In the genomic region with DNA sequence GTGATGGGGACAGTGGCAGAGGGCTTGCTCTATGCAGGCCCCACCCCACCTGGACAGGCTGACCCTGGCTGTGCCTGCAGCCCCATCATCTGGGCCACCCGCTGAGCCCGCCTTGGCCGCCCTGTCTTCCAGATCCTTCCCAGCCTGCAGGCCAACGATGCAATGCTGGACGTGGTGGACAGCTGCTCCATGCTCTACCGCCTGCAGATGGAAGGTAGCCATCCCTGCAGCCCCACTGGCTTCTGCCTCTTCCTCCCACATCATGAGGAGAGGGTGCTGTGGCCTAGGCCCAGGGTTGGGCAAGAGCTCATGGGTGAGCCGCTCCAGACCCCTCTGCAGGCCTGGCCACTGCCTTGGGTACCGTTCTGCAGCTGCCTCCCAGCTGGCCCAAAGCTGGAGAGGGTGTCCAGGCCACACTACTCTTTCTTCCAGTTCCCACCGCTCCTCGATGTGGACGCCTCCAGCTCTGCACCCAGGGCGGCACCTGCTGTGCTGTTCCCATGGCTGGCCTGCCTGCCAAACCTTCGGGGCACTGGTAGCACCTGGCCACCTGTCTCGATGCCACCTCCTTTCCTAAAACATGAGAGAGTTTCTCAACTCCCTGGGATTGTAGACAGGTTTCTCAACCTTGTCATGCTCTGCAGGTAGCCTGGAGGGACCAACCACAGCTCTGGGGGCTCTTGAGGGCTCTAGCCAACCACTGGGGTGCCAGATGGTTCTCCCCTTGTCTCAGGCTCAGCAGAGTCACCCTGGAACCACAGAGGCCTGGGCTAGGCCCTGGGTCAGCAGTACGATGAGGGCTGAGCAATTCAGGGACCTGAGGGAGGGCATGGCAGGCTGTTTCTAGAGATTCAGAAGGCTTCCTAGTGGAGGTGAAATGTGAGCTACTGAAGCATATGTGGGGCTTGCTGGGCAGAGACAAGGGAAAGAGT, we compare ENCODE assay signal across 1 cellular context.
A peak's percentile ranks its signal among the peaks of the same experiment; 100 is the strongest.
TF ChIP-seq lines count a peak whose summit lies in the region.

No MANE protein-coding gene starts in this region.

TF ChIP-seq in HepG2, 621 proteins besides CTCF, POLR2A, EP300 and RAD21:
- TF ChIP-seq RBFOX2 (IDR thresholded peaks at IDR 0.05; ENCODE audit: low read depth, low read length) (peak; percentile 63), ZNF891 (CRISPR knock-in tag; IDR thresholded peaks at IDR 0.05) (0 out of 2 replicates have a peak, but pooled peaks have one; percentile 45), SP2 (CRISPR knock-in tag; IDR thresholded peaks at IDR 0.05) (no peak), AGO2 (optimal IDR thresholded peaks at IDR 0.05; ENCODE audit: low read depth, low read length) (peak; percentile 91), SRY (CRISPR knock-in tag; IDR thresholded peaks at IDR 0.05) (0 out of 2 replicates have a peak, but pooled peaks have one; percentile 55), RBM22 (optimal IDR thresholded peaks at IDR 0.05; ENCODE audit: low read length) (peak; percentile 5)
